ENCODE assay signal across 17 cellular contexts in the genomic region with DNA sequence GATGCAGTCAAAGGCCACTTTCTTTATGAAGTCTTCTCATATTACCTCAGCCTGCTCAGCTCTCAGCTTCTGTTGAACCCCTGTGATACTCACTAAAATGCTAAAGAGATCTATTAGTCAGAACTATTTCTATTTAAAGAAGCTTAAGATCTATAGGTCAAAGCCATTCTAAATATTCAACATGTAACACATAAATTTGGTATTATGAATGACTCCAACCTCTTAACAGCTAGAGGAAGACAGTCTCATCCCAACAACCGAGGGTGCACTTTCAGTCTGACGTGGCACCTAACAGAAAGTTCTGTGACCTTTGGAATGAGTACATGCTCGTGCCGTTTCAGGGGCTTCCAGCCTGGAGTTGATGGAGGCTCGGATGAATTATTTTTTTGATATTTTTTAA.
DNase-seq lines count a peak whose midpoint lies in the region; ATAC-seq, FAIRE-seq and TF ChIP-seq lines count a peak whose summit lies in the region.
"Had no signal": no experiment of that assay in that cellular context is flagged by ENCODE, and none has a peak within 500 bp of the region (broad histone marks: within the 10 kb centered on the region; RNA-seq: fewer than 3 reads in every experiment).

No MANE protein-coding gene starts in this region.

- no peak for ATAC-seq in HG02973 (IDR thresholded peaks at IDR 0.05; ENCODE audit: unreplicated experiment)

- H4K20me1 ChIP-seq in GM23248 (ENCODE audit: insufficient read depth) (no peaks in the 10 kb centered on the region), OCI-LY3 (ENCODE audit: insufficient read depth, low read length) (no peaks in the 10 kb centered on the region)
- H4K20me1 ChIP-seq: BLaER1 treated with 17β-estradiol and CSF1 and Interleukin-3, amounts not matched to agents 10 nM and 100 nM had no signal

- FAIRE-seq in H54 (lab: Jason Lieb, UNC), result no peak
- FAIRE-seq: G401.6, GM12892, GM19239 had no signal

- 31 to 37% methylated on average over 5 of the region's 5 CpGs for WGBS in GM23248 (ENCODE audit: low coverage in 1 of 2, low lambda C conversion rate in 2 of 2, missing lambda C conversion rate in 2 of 2), 2 experiments

- no peaks in the 10 kb centered on the region for H3K9me3 ChIP-seq in GM23248 (ENCODE audit: low read depth)
- no peaks in the 10 kb centered on the region for H3K9me3 ChIP-seq in OCI-LY3 (ENCODE audit: insufficient read depth, low read length)

- H3K36me3 ChIP-seq in GM23248 (ENCODE audit: low read depth), result no peaks in the 10 kb centered on the region
- no peaks in the 10 kb centered on the region for H3K36me3 ChIP-seq in OCI-LY3 (replicated peaks; ENCODE audit: low read depth, low read length)

- H3F3A ChIP-seq in GM23248 (ENCODE audit: insufficient read depth), result peaks cover 17% of the 10 kb centered on the region

- TF ChIP-seq POLR2A in H54 (IDR thresholded peaks at IDR 0.05; ENCODE audit: low read depth, low read length), result no peak

- DNase-seq in EH (ENCODE audit: low read depth), result peak; percentile 89
- peak; percentile 72 for DNase-seq in GM23248
- peak; percentile 16 for DNase-seq in epithelial cell of esophagus (ENCODE audit: low read depth)
- no peak for DNase-seq in ecto neural progenitor cell (ENCODE audit: low spot score)
- no peak for DNase-seq in H54 (ENCODE audit: insufficient read length, low spot score)
- DNase-seq in activated CD8-positive, alpha-beta memory T cell treated with anti-CD3 and anti-CD28 coated beads for 24 hours, result no peak
- DNase-seq: ACHN; CD4-positive, CD25-positive, alpha-beta regulatory T cell; DMS53; H7; KBM-7 had no signal

- no peaks in the 10 kb centered on the region for H3K27me3 ChIP-seq in GM23248 (replicated peaks; ENCODE audit: insufficient read depth)
- no peaks in the 10 kb centered on the region for H3K27me3 ChIP-seq in OCI-LY3 (ENCODE audit: low read depth, low read length)
- H3K27me3 ChIP-seq: BLaER1 treated with 17β-estradiol and CSF1 and Interleukin-3, amounts not matched to agents 10 nM and 100 nM had no signal

- H3K27ac ChIP-seq in GM23248 (peak overlapping the region; percentile 57), OCI-LY3 (ENCODE audit: low read length) (no peak overlapping the region)

- H3K4me2 ChIP-seq in GM23248 (ENCODE audit: unreplicated experiment), result peak overlapping the region; percentile 42
- peak overlapping the region; percentile 4; the same call in 1 of the 2 replicates for H3K4me2 ChIP-seq in OCI-LY3 (ENCODE audit: low read length)

- H3K4me3 ChIP-seq in GM23248 (0 out of 2 replicates have a peak overlapping the region, but pooled peaks have one; percentile 22), OCI-LY3 (ENCODE audit: low read length) (no peak overlapping the region), epithelial cell of esophagus (ENCODE audit: low read length) (no peak overlapping the region)
- H3K4me3 ChIP-seq: BLaER1 treated with 17β-estradiol and CSF1 and Interleukin-3, amounts not matched to agents 10 nM and 100 nM had no signal

- H3K4me1 ChIP-seq in GM23248 (ENCODE audit: insufficient read depth), result peaks cover 18% of the 10 kb centered on the region
- peaks cover 18% of the 10 kb centered on the region for H3K4me1 ChIP-seq in OCI-LY3 (ENCODE audit: low read length)

- TF ChIP-seq CTCF in OCI-LY3 (IDR thresholded peaks at IDR 0.05; ENCODE audit: low read depth, low read length) (no peak), epithelial cell of esophagus (IDR thresholded peaks at IDR 0.05; ENCODE audit: insufficient read depth, low read depth, low read length, missing control alignments) (no peak)

- H2AFZ ChIP-seq in GM23248, result no peak overlapping the region
- no peak overlapping the region for H2AFZ ChIP-seq in OCI-LY3 (ENCODE audit: low read depth, low read length)

- H3K79me2 ChIP-seq in GM23248 (ENCODE audit: insufficient read depth) (no peaks in the 10 kb centered on the region), OCI-LY3 (ENCODE audit: low read length) (no peaks in the 10 kb centered on the region)

- H3K9me2 ChIP-seq in GM23248 (ENCODE audit: insufficient read depth), result no peaks in the 10 kb centered on the region

- in situ Hi-C loops in GM23248 (cut with MboI), result loop anchor here (10.0 kb wide), 1 partner anchor 65 kb away; no protein-coding TSS in a partner anchor

- H3K9ac ChIP-seq in GM23248 (0 out of 2 replicates have a peak overlapping the region, but pooled peaks have one; percentile 3), OCI-LY3 (ENCODE audit: low read length) (no peak overlapping the region)
- H3K9ac ChIP-seq: BLaER1 treated with 17β-estradiol and CSF1 and Interleukin-3, amounts not matched to agents 10 nM and 100 nM had no signal

Comparison
In these comparisons a context has a peak if more than half of its experiments do, and no peak if none do; other contexts are left out.
1. DNase-seq: peak in EH (single experiment), GM23248 (single experiment) and epithelial cell of esophagus (single experiment); none in ecto neural progenitor cell (single experiment), H54 (single experiment) and activated CD8-positive, alpha-beta memory T cell treated with anti-CD3 and anti-CD28 coated beads for 24 hours (single experiment).